ENCODE assay signal across 18 cellular contexts in the genomic region with DNA sequence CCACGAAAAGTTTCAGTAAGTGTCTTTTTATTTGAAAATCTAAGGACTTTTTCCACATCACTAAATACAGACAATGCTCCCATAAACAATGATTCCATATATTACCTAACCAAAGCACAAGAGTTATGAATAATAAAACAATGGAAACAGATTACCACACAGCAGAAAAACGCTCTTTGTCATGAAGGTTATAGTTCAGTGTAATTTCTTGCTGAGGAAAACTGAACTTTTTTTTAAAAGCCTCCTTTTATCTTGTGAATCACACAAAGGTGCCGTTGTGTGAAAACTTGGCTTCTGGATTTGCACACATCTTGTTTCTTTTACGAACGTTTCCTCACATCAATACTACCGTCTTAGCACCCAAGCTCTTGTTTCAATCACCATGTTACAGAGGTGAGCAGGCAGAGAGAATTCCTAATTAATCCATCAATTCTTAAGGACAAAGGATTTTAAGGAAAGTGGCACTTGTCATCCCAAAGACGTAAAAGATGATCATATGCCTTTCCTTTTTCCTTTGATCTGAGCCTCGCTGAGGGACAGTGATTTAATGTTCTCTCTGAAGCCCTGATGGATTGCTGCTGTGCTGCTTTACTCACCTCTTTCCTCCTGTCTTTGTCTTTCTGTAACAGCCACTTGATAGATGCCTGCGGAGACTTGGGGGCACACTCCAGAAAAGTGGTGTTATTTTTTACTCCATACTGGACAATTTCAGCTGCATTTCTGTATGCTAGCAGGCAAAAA.
DNase-seq lines count a peak whose midpoint lies in the region; TF ChIP-seq lines count a peak whose summit lies in the region.
"Had no signal": no experiment of that assay in that cellular context is flagged by ENCODE, and none has a peak within 500 bp of the region (broad histone marks: within the 10 kb centered on the region; RNA-seq: fewer than 3 reads in every experiment).

No MANE protein-coding gene starts in this region.

- H3K23ac ChIP-seq in mesenchymal stem cell (ENCODE audit: low read length in 2 of 2), result no peak overlapping the region
- no peak overlapping the region for H3K23ac ChIP-seq in H9 (ENCODE audit: insufficient read length, low read depth, low read length)

- TF ChIP-seq CTCF in tibial nerve (IDR thresholded peaks at IDR 0.05) (no peak), H9 (conservative IDR thresholded peaks at IDR 0.05) (no peak)

- H3K4me1 ChIP-seq in mesenchymal stem cell (ENCODE audit: control insufficient read depth, insufficient read depth, low read depth, low read length) (no peaks in the 10 kb centered on the region), tibial nerve (peaks cover 0 to 7% (median 0%) of the 10 kb centered on the region in 4 donors), H9 (ENCODE audit: insufficient read depth, low read length) (no peaks in the 10 kb centered on the region)
- H3K4me1 ChIP-seq: Peyer's patch had no signal

- H2BK5ac ChIP-seq in mesenchymal stem cell (ENCODE audit: low read depth, low read length, poor library complexity, severe bottlenecking) (no peak overlapping the region), H9 (ENCODE audit: insufficient read length, low read length) (no peak overlapping the region)

- H3K9me3 ChIP-seq in mesenchymal stem cell (ENCODE audit: control insufficient read depth, low read length) (no peaks in the 10 kb centered on the region), tibial nerve (no peaks in the 10 kb centered on the region), H9 (ENCODE audit: control insufficient read depth, low read depth, low read length) (no peaks in the 10 kb centered on the region)
- H3K9me3 ChIP-seq: Peyer's patch had no signal

- H3K4me1 Mint-ChIP-seq in H9, result peaks cover 22 to 23% of the 10 kb centered on the region in 2 experiments
- H3K4me1 Mint-ChIP-seq: CD4-positive, CD25-positive, alpha-beta regulatory T cell had no signal

- DNase-seq in NCI-H2227 treated with DMSO at 0.1 percent for 48 hours (lab: John Stamatoyannopoulos, UW), result peak; percentile 95
- no peak for DNase-seq in mesenchymal stem cell
- DNase-seq in tibial nerve (ENCODE audit: low spot score in 2 of 2), result no peak
- no peak for DNase-seq in amniotic stem cell (lab: John Stamatoyannopoulos, UW)
- DNase-seq in H9, result no peak
- DNase-seq in cortex of kidney (lab: John Stamatoyannopoulos, UW), result no peak
- DNase-seq: activated CD8-positive, alpha-beta T cell treated with anti-CD3 and anti-CD28 coated beads for 36 hours; CD4-positive, CD25-positive, alpha-beta regulatory T cell; HCEC 1CT; NCI-H1694; NCI-H524; occipital lobe; Peyer's patch; stimulated activated naive CD4-positive, alpha-beta T cell treated with Interleukin-2 at 50 U/mL for 16 hours had no signal

- H3K4ac ChIP-seq in mesenchymal stem cell (ENCODE audit: low read depth in 1 of 2, low read length in 2 of 2) (no peak overlapping the region), H9 (ENCODE audit: low read depth, low read length) (no peak overlapping the region)

- peaks cover 9 to 99% of the 10 kb centered on the region in 2 experiments for H3K36me3 ChIP-seq in mesenchymal stem cell (ENCODE audit: control insufficient read depth in 1 of 2, insufficient read depth in 2 of 2, low read depth in 1 of 2, low read length in 2 of 2)
- no peaks in the 10 kb centered on the region for H3K36me3 ChIP-seq in tibial nerve
- H3K36me3 ChIP-seq: Peyer's patch had no signal

- H2BK12ac ChIP-seq in mesenchymal stem cell (ENCODE audit: low read length in 2 of 2), result no peak overlapping the region
- no peak overlapping the region for H2BK12ac ChIP-seq in H9 (ENCODE audit: insufficient read length, low read depth, low read length)

- H3T11ph ChIP-seq in H9 (ENCODE audit: low read length), result no peak overlapping the region

- no peak overlapping the region for H2BK120ac ChIP-seq in mesenchymal stem cell (ENCODE audit: low read depth, low read length)
- H2BK120ac ChIP-seq in H9 (ENCODE audit: low read depth, low read length, poor library complexity, severe bottlenecking), result no peak overlapping the region

- no peak overlapping the region for H4K5ac ChIP-seq in H9 (ENCODE audit: insufficient read length, low read depth, low read length)

- no peaks in the 10 kb centered on the region for H3K36me3 Mint-ChIP-seq in H9 (ENCODE audit: insufficient read depth in 1 of 3, low read depth in 3 of 3)
- H3K36me3 Mint-ChIP-seq: CD4-positive, CD25-positive, alpha-beta regulatory T cell had no signal

- H3K27ac ChIP-seq in cingulate gyrus (ENCODE audit: low read depth, low read length) (peak overlapping the region; percentile 21), mesenchymal stem cell (ENCODE audit: low read length, poor library complexity, severe bottlenecking) (peak overlapping the region; percentile 52), tibial nerve (peak overlapping the region in 3 of 4 donors; percentile 15 to 56 (median 43)), H9 (ENCODE audit: insufficient read length, low read depth, low read length) (no peak overlapping the region)
- H3K27ac ChIP-seq: Peyer's patch had no signal

- no peak overlapping the region for H3K4me3 Mint-ChIP-seq in H9
- H3K4me3 Mint-ChIP-seq: activated CD8-positive, alpha-beta T cell treated with anti-CD3 and anti-CD28 coated beads for 36 hours; activated T-helper 1 cell treated with anti-CD3 and anti-CD28 coated beads, Interleukin-12 subunit alpha, Interleukin-12 subunit beta, Interleukin-2, Interleukin-4 antibody, amounts not matched to agents 30 ng/mL and 10 ng/mL and 1 ng/mL, durations not matched to agents 14 hours and 24 hours and 36 hours; CD4-positive, CD25-positive, alpha-beta regulatory T cell; dendritic cell treated with granulocyte-macrophage colony-stimulating factor and Interleukin-4, amounts not matched to agents 40 ng/mL and 50 ng/mL, for 4 days had no signal

- 72% methylated on average over 8 of the region's 9 CpGs for WGBS in mesenchymal stem cell
- 25 to 28% methylated on average over 9 of the region's 9 CpGs for WGBS in tibial nerve, 2 donors
- no CpG with 5 or more reads among the region's 9 CpGs for WGBS in H9 (ENCODE audit: extremely low coverage, insufficient read length, low lambda C conversion rate)

- H2AK5ac ChIP-seq in mesenchymal stem cell (ENCODE audit: low read length, severe bottlenecking) (no peak overlapping the region), H9 (ENCODE audit: insufficient read length, low read length) (no peak overlapping the region)

- H3K4me2 ChIP-seq in mesenchymal stem cell (ENCODE audit: low read length, poor library complexity, severe bottlenecking), result no peak overlapping the region
- H3K4me2 ChIP-seq in H9 (ENCODE audit: insufficient read depth, insufficient read length, low read length), result no peak overlapping the region
- H3K4me2 ChIP-seq: smooth muscle cell had no signal

- H2BK15ac ChIP-seq in mesenchymal stem cell (ENCODE audit: low read depth, poor library complexity, severe bottlenecking) (no peak overlapping the region), H9 (ENCODE audit: low read depth, low read length) (no peak overlapping the region)

- no peak overlapping the region; a peak in 1 of 7 replicates for H3K27ac Mint-ChIP-seq in H9
- H3K27ac Mint-ChIP-seq: activated CD8-positive, alpha-beta T cell treated with anti-CD3 and anti-CD28 coated beads for 36 hours; activated T-helper 1 cell treated with anti-CD3 and anti-CD28 coated beads, Interleukin-12 subunit alpha, Interleukin-12 subunit beta, Interleukin-2, Interleukin-4 antibody, amounts not matched to agents 30 ng/mL and 10 ng/mL and 1 ng/mL, durations not matched to agents 14 hours and 24 hours and 36 hours; dendritic cell treated with granulocyte-macrophage colony-stimulating factor and Interleukin-4, amounts not matched to agents 40 ng/mL and 50 ng/mL, for 4 days had no signal

- no peaks in the 10 kb centered on the region for H3K79me2 ChIP-seq in H9 (ENCODE audit: insufficient read depth, low read length)

- no peak overlapping the region for H3K4me3 ChIP-seq in mesenchymal stem cell (ENCODE audit: insufficient read depth in 1 of 2, low read depth in 1 of 2, low read length in 2 of 2)
- H3K4me3 ChIP-seq in tibial nerve, result peak overlapping the region in 1 of 4 donors; percentile 18
- H3K4me3 ChIP-seq: Peyer's patch, smooth muscle cell had no signal

- no peak for TF ChIP-seq POLR2A in tibial nerve (IDR thresholded peaks at IDR 0.05)

- H4K91ac ChIP-seq in mesenchymal stem cell (ENCODE audit: low read length) (no peak overlapping the region), H9 (ENCODE audit: insufficient read length, low read depth, low read length) (no peak overlapping the region)

- no peaks in the 10 kb centered on the region for H3K27me3 Mint-ChIP-seq in H9 (ENCODE audit: low read depth)
- H3K27me3 Mint-ChIP-seq: activated CD8-positive, alpha-beta T cell treated with anti-CD3 and anti-CD28 coated beads for 36 hours; CD4-positive, CD25-positive, alpha-beta regulatory T cell; dendritic cell treated with granulocyte-macrophage colony-stimulating factor and Interleukin-4, amounts not matched to agents 40 ng/mL and 50 ng/mL, for 4 days had no signal

- H3K27me3 ChIP-seq in mesenchymal stem cell (ENCODE audit: control insufficient read depth in 1 of 2, insufficient read depth in 1 of 2, low read length in 2 of 2) (no peaks in the 10 kb centered on the region), tibial nerve (no peaks in the 10 kb centered on the region), H9 (ENCODE audit: insufficient read depth, low read length) (no peaks in the 10 kb centered on the region)
- H3K27me3 ChIP-seq: Peyer's patch had no signal

- H3K56ac ChIP-seq in H9 (ENCODE audit: insufficient read length, low read depth, low read length), result no peak overlapping the region

- H2BK20ac ChIP-seq in H9 (ENCODE audit: low read depth, low read length, poor library complexity, severe bottlenecking), result no peak overlapping the region

- H3K18ac ChIP-seq in mesenchymal stem cell (ENCODE audit: low read depth in 1 of 2, low read length in 2 of 2), result no peak overlapping the region
- H3K18ac ChIP-seq in H9 (ENCODE audit: insufficient read length, low read depth, low read length), result no peak overlapping the region

- H4K8ac ChIP-seq in mesenchymal stem cell (ENCODE audit: low read length) (no peak overlapping the region), H9 (replicated peaks; ENCODE audit: insufficient read length, low read depth, low read length) (no peak overlapping the region)

- H3K9ac ChIP-seq in mesenchymal stem cell (ENCODE audit: low read length), result no peak overlapping the region
- no peak overlapping the region for H3K9ac ChIP-seq in H9 (ENCODE audit: extremely low read depth, insufficient read length, low read length)

- no peaks in the 10 kb centered on the region; a peak in 1 of 5 replicates for H3K9me3 Mint-ChIP-seq in H9
- H3K9me3 Mint-ChIP-seq: activated CD8-positive, alpha-beta T cell treated with anti-CD3 and anti-CD28 coated beads for 36 hours; activated T-helper 1 cell treated with anti-CD3 and anti-CD28 coated beads, Interleukin-12 subunit alpha, Interleukin-12 subunit beta, Interleukin-2, Interleukin-4 antibody, amounts not matched to agents 30 ng/mL and 10 ng/mL and 1 ng/mL, durations not matched to agents 14 hours and 24 hours and 36 hours; dendritic cell treated with granulocyte-macrophage colony-stimulating factor and Interleukin-4, amounts not matched to agents 40 ng/mL and 50 ng/mL, for 4 days had no signal

- no peak for TF ChIP-seq EP300 in tibial nerve (IDR thresholded peaks at IDR 0.05)

- no peak overlapping the region for H2AFZ ChIP-seq in mesenchymal stem cell (ENCODE audit: low read depth, low read length)
- H2AFZ ChIP-seq in H9 (ENCODE audit: low read length), result no peak overlapping the region

- H3K79me1 ChIP-seq in mesenchymal stem cell (replicated peaks; ENCODE audit: low read length, poor library complexity, severe bottlenecking), result peaks cover 2% of the 10 kb centered on the region
- H3K79me1 ChIP-seq in H9 (ENCODE audit: insufficient read depth, low read depth, low read length, poor library complexity, severe bottlenecking), result no peaks in the 10 kb centered on the region

- no peak overlapping the region for H3K14ac ChIP-seq in mesenchymal stem cell (ENCODE audit: low read length in 2 of 2)
- H3K14ac ChIP-seq in H9 (ENCODE audit: insufficient read depth, low read length), result no peak overlapping the region

- no peaks in the 10 kb centered on the region for H4K20me1 ChIP-seq in H9 (ENCODE audit: control insufficient read depth, insufficient read depth, insufficient read length)

- no peaks in the 10 kb centered on the region for H3K23me2 ChIP-seq in H9 (ENCODE audit: insufficient read length, low read depth, low read length, poor library complexity, severe bottlenecking)
